ENCODE assay signal across 11 cellular contexts in the genomic region with DNA sequence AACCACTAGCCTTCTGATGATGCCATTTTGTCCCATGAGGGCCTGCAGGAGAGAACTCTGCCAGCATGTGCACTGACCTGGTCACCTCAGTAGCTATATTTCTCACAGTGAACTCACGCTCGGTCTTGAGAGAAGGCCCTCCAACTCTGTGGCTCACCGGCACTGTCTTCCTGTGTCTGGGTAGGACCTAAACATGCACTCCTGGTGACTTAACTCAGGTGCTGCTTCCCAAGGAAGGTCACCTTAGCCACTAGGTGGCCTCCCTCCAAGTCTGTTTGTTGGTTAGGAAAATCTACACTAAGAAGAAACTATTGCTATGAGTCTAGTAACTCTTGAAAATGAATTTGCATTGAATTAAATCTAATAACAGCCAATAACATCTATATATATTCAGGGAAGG. TPM values are rescaled to one million over a fixed set of nuclear protein-coding genes. Genes with fewer than 3 reads are reported as not detected.
A peak's percentile ranks its signal among the peaks of the same experiment; 100 is the strongest.
DNase-seq lines count a peak whose midpoint lies in the region; ATAC-seq and TF ChIP-seq lines count a peak whose summit lies in the region.
"Had no signal": no experiment of that assay in that cellular context is flagged by ENCODE, and none has a peak within 500 bp of the region (broad histone marks: within the 10 kb centered on the region; RNA-seq: fewer than 3 reads in every experiment).

No MANE protein-coding gene starts in this region.

- H3K4me3 ChIP-seq in HCT116 (replicated peaks in 1 of 2; ENCODE audit: low read depth in 1 of 2, low read length in 2 of 2), result no peak overlapping the region
- H3K4me3 ChIP-seq in body of pancreas, result no peak overlapping the region
- H3K4me3 ChIP-seq in mesendoderm (ENCODE audit: low read length), result no peak overlapping the region

- POLR2A ChIA-PET in HCT116 (lab: Charles Lee), result no interaction called here

- peaks cover 11 to 21% of the 10 kb centered on the region in 2 experiments for H3K4me1 ChIP-seq in HCT116 (ENCODE audit: control insufficient read depth in 1 of 2, insufficient read depth in 2 of 2, low read length in 2 of 2)
- H3K4me1 ChIP-seq in body of pancreas, result no peaks in the 10 kb centered on the region
- H3K4me1 ChIP-seq in mesendoderm (ENCODE audit: control insufficient read depth, low read depth, low read length), result no peaks in the 10 kb centered on the region

- H3K9me3 ChIP-seq in HCT116 (ENCODE audit: control insufficient read depth in 1 of 2, insufficient read depth in 1 of 2, low read depth in 1 of 2, low read length in 2 of 2) (no peaks in the 10 kb centered on the region), body of pancreas (no peaks in the 10 kb centered on the region)

- H2AFZ ChIP-seq in HCT116 (ENCODE audit: low read depth, low read length, poor library complexity, severe bottlenecking), result peak overlapping the region; percentile 55

- TF ChIP-seq RAD21 in HCT116 (IDR thresholded peaks at IDR 0.05; ENCODE audit: low read depth), result peak; percentile 48; the same call in 1 of the 2 replicates

- H2BK5ac ChIP-seq in mesendoderm (ENCODE audit: low read length), result no peak overlapping the region

- 29 to 56% methylated on average over 3 of the region's 3 CpGs for WGBS in body of pancreas, 2 donors
- WGBS in mesendoderm (ENCODE audit: extremely low coverage, insufficient coverage, low lambda C conversion rate), result no CpG with 5 or more reads among the region's 3 CpGs

- H3K27me3 ChIP-seq in HCT116 (ENCODE audit: insufficient read depth, low read length), result no peaks in the 10 kb centered on the region
- no peaks in the 10 kb centered on the region for H3K27me3 ChIP-seq in body of pancreas
- no peaks in the 10 kb centered on the region for H3K27me3 ChIP-seq in mesendoderm (ENCODE audit: insufficient read depth, low read length, poor library complexity)

- DNase-seq in DMS53 treated with DMSO at 0.1 percent for 48 hours (lab: John Stamatoyannopoulos, UW; ENCODE audit: unreplicated experiment), result peak; percentile 32
- peak; percentile 61 for DNase-seq in HCT116 (ENCODE audit: low read depth, low spot score)
- DNase-seq in body of pancreas, result peak; percentile 18 to 57 (median 36)
- peak; percentile 66 for DNase-seq in mesendoderm
- DNase-seq in T-helper 9 cell, result no peak
- no peak for DNase-seq in GM19240 (ENCODE audit: insufficient read length, low spot score)
- DNase-seq in COLO668 (lab: John Stamatoyannopoulos, UW; ENCODE audit: unreplicated experiment), result no peak
- DNase-seq: activated CD8-positive, alpha-beta memory T cell treated with anti-CD3 and anti-CD28 coated beads for 24 hours; central memory CD4-positive, alpha-beta T cell; HCEC 1CT had no signal

- peak; percentile 76 for ATAC-seq in HCT116
- no peak for ATAC-seq in body of pancreas
- ATAC-seq in HG03095 (IDR thresholded peaks at IDR 0.05; ENCODE audit: unreplicated experiment), result no peak

- no peak for TF ChIP-seq POLR2A in HCT116 (IDR thresholded peaks at IDR 0.05; ENCODE audit: borderline replicate concordance, extremely low read depth, insufficient read depth, insufficient read length)
- TF ChIP-seq POLR2A in body of pancreas (IDR thresholded peaks at IDR 0.05), result no peak

- no peak overlapping the region for H3K18ac ChIP-seq in mesendoderm (ENCODE audit: low read length)

- no peaks in the 10 kb centered on the region for H4K20me1 ChIP-seq in HCT116 (ENCODE audit: insufficient read depth)

- H3K79me2 ChIP-seq in HCT116 (ENCODE audit: insufficient read depth, low read length) (no peaks in the 10 kb centered on the region), mesendoderm (ENCODE audit: control insufficient read depth, insufficient read depth, low read length) (no peaks in the 10 kb centered on the region)

- peak; percentile 33 to 72 (median 71); a peak in 5 of 6 replicates for TF ChIP-seq CTCF in HCT116 (IDR thresholded peaks at IDR 0.05 in 2 of 3, conservative IDR thresholded peaks at IDR 0.05 in 1 of 3; ENCODE audit: borderline replicate concordance in 1 of 3, insufficient read depth in 1 of 3, low read depth in 2 of 3, low read length in 2 of 3)
- TF ChIP-seq CTCF in body of pancreas (IDR thresholded peaks at IDR 0.05), result peak; percentile 21 to 50 (median 36)

- no peak overlapping the region for H2BK15ac ChIP-seq in mesendoderm (replicated peaks; ENCODE audit: low read depth)

- H3K79me1 ChIP-seq in mesendoderm (ENCODE audit: low read length), result no peaks in the 10 kb centered on the region

- intact Hi-C loops in HCT116 (cut with micrococcal nuclease), result loop anchor here (2.0 to 5.0 kb wide), 3 partner anchors 99 to 701 kb away; a partner anchor contains a TSS
- intact Hi-C loops in body of pancreas (cut with DNase I), result no loop called here

- no peak overlapping the region for H4K8ac ChIP-seq in mesendoderm (ENCODE audit: low read depth, low read length)

- no peak overlapping the region for H3K56ac ChIP-seq in mesendoderm (ENCODE audit: low read length)

- no peak overlapping the region for H4K5ac ChIP-seq in mesendoderm (ENCODE audit: low read length)

- H2BK120ac ChIP-seq in mesendoderm (ENCODE audit: low read depth, low read length), result no peak overlapping the region

- H3K4ac ChIP-seq in mesendoderm (ENCODE audit: low read depth, low read length), result no peak overlapping the region

- peak overlapping the region; percentile 1; the same call in 1 of the 2 replicates for H3K4me2 ChIP-seq in HCT116 (ENCODE audit: low read length)
- H3K4me2 ChIP-seq in mesendoderm (ENCODE audit: low read length), result no peak overlapping the region

- no peak overlapping the region for H3K23ac ChIP-seq in mesendoderm (ENCODE audit: low read length)

- H2AK5ac ChIP-seq in mesendoderm (ENCODE audit: low read length), result no peak overlapping the region

- CTCF ChIA-PET in HCT116 (lab: Charles Lee), result interaction anchor here (0.9 to 2.9 kb wide), 8 partner anchors 15 to 578 kb away, joined by 3 to 35 read pairs (median 10); a partner anchor contains a TSS

- RAD21 ChIA-PET in HCT116 (lab: Charles Lee; ENCODE audit: low non-redundant PET in 1 of 2, low total read pairs in 2 of 2, uncharacterized antibody in 2 of 2, unreplicated experiment in 2 of 2), result interaction anchor here (1.0 to 1.4 kb wide), 2 partner anchors 578 kb away, joined by 3 to 5 read pairs; no protein-coding TSS in a partner anchor

- H3K27ac ChIP-seq in HCT116 (ENCODE audit: low read depth, low read length) (no peak overlapping the region), body of pancreas (no peak overlapping the region), mesendoderm (ENCODE audit: low read depth, low read length) (no peak overlapping the region)

- BruUV-seq in HCT116 (replicated peaks; lab: Mats Ljungman, UMichigan), result no TSS peak

- H3K9ac ChIP-seq in HCT116 (ENCODE audit: low read length) (no peak overlapping the region), mesendoderm (ENCODE audit: low read length) (no peak overlapping the region)

- H3K9me2 ChIP-seq in HCT116 (ENCODE audit: insufficient read depth), result no peaks in the 10 kb centered on the region

- H3K36me3 ChIP-seq in HCT116 (ENCODE audit: control insufficient read depth in 1 of 2, insufficient read depth in 2 of 2, low read length in 2 of 2), result no peaks in the 10 kb centered on the region
- no peaks in the 10 kb centered on the region for H3K36me3 ChIP-seq in body of pancreas (replicated peaks in 1 of 2; ENCODE audit: insufficient read depth in 1 of 2, low read depth in 2 of 2)
- no peaks in the 10 kb centered on the region for H3K36me3 ChIP-seq in mesendoderm (ENCODE audit: control insufficient read depth, insufficient read depth, low read length)

TF ChIP-seq in HCT116, 20 proteins besides CTCF, POLR2A, EP300 and RAD21 (continues in another document):
- TF ChIP-seq, protein P1, sequence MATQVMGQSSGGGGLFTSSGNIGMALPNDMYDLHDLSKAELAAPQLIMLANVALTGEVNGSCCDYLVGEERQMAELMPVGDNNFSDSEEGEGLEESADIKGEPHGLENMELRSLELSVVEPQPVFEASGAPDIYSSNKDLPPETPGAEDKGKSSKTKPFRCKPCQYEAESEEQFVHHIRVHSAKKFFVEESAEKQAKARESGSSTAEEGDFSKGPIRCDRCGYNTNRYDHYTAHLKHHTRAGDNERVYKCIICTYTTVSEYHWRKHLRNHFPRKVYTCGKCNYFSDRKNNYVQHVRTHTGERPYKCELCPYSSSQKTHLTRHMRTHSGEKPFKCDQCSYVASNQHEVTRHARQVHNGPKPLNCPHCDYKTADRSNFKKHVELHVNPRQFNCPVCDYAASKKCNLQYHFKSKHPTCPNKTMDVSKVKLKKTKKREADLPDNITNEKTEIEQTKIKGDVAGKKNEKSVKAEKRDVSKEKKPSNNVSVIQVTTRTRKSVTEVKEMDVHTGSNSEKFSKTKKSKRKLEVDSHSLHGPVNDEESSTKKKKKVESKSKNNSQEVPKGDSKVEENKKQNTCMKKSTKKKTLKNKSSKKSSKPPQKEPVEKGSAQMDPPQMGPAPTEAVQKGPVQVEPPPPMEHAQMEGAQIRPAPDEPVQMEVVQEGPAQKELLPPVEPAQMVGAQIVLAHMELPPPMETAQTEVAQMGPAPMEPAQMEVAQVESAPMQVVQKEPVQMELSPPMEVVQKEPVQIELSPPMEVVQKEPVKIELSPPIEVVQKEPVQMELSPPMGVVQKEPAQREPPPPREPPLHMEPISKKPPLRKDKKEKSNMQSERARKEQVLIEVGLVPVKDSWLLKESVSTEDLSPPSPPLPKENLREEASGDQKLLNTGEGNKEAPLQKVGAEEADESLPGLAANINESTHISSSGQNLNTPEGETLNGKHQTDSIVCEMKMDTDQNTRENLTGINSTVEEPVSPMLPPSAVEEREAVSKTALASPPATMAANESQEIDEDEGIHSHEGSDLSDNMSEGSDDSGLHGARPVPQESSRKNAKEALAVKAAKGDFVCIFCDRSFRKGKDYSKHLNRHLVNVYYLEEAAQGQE (IDR thresholded peaks at IDR 0.05; ENCODE audit: low read depth), result no peak
- TF ChIP-seq JUND (IDR thresholded peaks at IDR 0.05) (no peak), ZNF274 (IDR thresholded peaks at IDR 0.05; ENCODE audit: low read depth, low read length) (no peak), CEBPB (IDR thresholded peaks at IDR 0.05; ENCODE audit: low read depth) (no peak), TCF7L2 (IDR thresholded peaks at IDR 0.05; ENCODE audit: borderline replicate concordance, extremely low read depth, insufficient read depth, insufficient read length) (no peak), EGR1 (IDR thresholded peaks at IDR 0.05; ENCODE audit: low read depth) (no peak)
- TF ChIP-seq, protein P2, sequence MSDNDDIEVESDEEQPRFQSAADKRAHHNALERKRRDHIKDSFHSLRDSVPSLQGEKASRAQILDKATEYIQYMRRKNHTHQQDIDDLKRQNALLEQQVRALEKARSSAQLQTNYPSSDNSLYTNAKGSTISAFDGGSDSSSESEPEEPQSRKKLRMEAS (IDR thresholded peaks at IDR 0.05), result no peak

RNA-seq across cellular contexts. Expression of a gene that starts 24.8 kb away (rescaled TPM):
- total RNA-seq in HCT116 (2021; ENCODE audit: unreplicated experiment), result 0.30 TPM
- 0.06 and 0.09 TPM in 2 replicates for polyA plus RNA-seq in HCT116 (2012)
- total RNA-seq in body of pancreas, result under 1 TPM in 1 of 2 donors, not detected in 1; 0.26 TPM
- not detected for polyA plus RNA-seq in mesendoderm (2013, experiment 1 of 2)
- polyA plus RNA-seq in mesendoderm (2013, experiment 2 of 2), result 0.01 TPM

RNA-seq across cellular contexts. Expression of a gene that starts 46.6 kb away (rescaled TPM):
- total RNA-seq in HCT116 (2021; ENCODE audit: unreplicated experiment) (1.4 TPM), body of pancreas (10 to 100 TPM; 12.2 to 20.8 TPM)
- 0.42 and 0.70 TPM in 2 replicates for polyA plus RNA-seq in HCT116 (2012)
- polyA plus RNA-seq in mesendoderm (2013, experiment 1 of 2), result not detected
- 0.01 TPM for polyA plus RNA-seq in mesendoderm (2013, experiment 2 of 2)

Comparison
In these comparisons a context has a peak if more than half of its experiments do, and no peak if none do; other contexts are left out.
1. DNase-seq: peak in DMS53 treated with DMSO at 0.1 percent for 48 hours (single experiment), HCT116 (single experiment), body of pancreas (4 of 4) and mesendoderm (single experiment); none in T-helper 9 cell (single experiment), GM19240 (single experiment) and COLO668 (single experiment).